ENCODE assay signal across 8 cellular contexts in the genomic region with DNA sequence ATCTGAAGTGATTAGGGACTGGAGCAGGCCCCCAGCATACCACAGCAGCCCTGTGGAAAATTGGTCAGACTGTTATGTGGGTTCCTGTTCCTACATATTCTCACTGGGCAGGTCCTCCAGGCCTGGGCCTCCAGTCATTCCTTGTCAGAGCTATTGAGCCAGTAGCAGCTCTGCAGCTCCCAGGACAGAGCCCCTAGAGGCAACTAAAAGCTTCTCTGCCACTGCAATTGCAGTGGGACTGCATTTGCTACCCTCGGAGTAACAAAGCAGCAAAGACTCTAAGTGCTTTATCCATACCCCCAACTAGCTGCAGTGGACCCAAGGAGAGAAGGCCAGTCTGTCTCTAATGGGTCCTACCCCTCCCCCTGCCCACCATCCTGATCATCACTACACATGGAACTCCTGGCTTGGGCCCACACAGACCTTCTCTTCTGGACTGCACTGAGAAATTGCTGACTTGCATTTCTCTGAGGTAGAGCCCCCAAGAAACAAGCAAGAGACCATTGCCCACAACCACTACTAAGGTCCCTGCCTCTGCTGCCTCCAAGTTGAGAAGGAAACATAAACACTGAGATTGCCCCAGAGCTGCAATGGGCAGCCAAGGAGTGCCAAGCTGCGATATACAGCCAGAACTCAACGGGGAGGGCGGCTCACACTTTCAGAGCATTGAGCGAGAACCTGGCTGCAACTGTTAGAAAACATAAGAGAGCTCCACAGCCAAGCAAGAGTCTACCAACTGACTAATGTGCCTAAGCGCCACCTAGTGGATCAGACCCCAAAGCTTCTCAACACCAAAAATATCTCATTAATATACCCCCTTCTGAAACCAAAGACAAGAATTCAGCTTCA.
DNase-seq lines count a peak whose midpoint lies in the region; ATAC-seq, FAIRE-seq and TF ChIP-seq lines count a peak whose summit lies in the region.

No MANE protein-coding gene starts in this region.

- H2AFZ ChIP-seq in HepG2 (ENCODE audit: low read length), result no peak overlapping the region

- DNase-seq in D721Med (ENCODE audit: insufficient read length, low spot score) (no peak), NCI-H2029 treated with DMSO at 0.1 percent for 48 hours (lab: John Stamatoyannopoulos, UW) (peak; percentile 33), HepG2 (ENCODE audit: low spot score) (peak; percentile 53), NCI-H187 treated with DMSO at 0.1 percent for 48 hours (lab: John Stamatoyannopoulos, UW) (no peak)
- peak; percentile 35 for DNase-seq in activated CD8-positive, alpha-beta T cell treated with anti-CD3 and anti-CD28 coated beads, Interleukin-2, amount 10 ng/mL, durations not matched to agents 7 days and 5 days
- DNase-seq in activated CD8-positive, alpha-beta memory T cell treated with anti-CD3 and anti-CD28 coated beads, Interleukin-2, amount 50 U/mL, for 48 hours, result no peak

- no peak overlapping the region for H3K9ac ChIP-seq in HepG2 (ENCODE audit: insufficient read depth, low read depth, low read length)

- no peak for TF ChIP-seq EP300 in HepG2 (IDR thresholded peaks at IDR 0.05; ENCODE audit: low read depth in 2 of 2, low read length in 2 of 2)
- TF ChIP-seq EP300 in HepG2 (CRISPR knock-in tag; IDR thresholded peaks at IDR 0.05; ENCODE audit: borderline replicate concordance), result no peak

- FAIRE-seq in D721Med (lab: Jason Lieb, UNC) (peak; percentile 16), HepG2 (lab: Jason Lieb, UNC) (no peak)

- no peaks in the 10 kb centered on the region for H3K9me3 Mint-ChIP-seq in activated CD8-positive, alpha-beta T cell treated with anti-CD3 and anti-CD28 coated beads, Interleukin-2, amount 10 ng/mL, durations not matched to agents 7 days and 5 days (ENCODE audit: insufficient read depth)

- BruUV-seq in HepG2 (replicated peaks; lab: Mats Ljungman, UMichigan), result no TSS peak

- H3K36me3 ChIP-seq in HepG2 (replicated peaks in 1 of 2; ENCODE audit: control insufficient read depth in 1 of 2, insufficient read depth in 2 of 2, low read length in 2 of 2), result no peaks in the 10 kb centered on the region

- 3% methylated on average over 6 of the region's 6 CpGs for WGBS in HepG2 (ENCODE audit: low lambda C conversion rate)

- H3K27me3 ChIP-seq in HepG2 (ENCODE audit: control insufficient read depth in 1 of 2, insufficient read depth in 2 of 2, low read length in 2 of 2), result no peaks in the 10 kb centered on the region

- H3K27ac ChIP-seq in HepG2 (ENCODE audit: extremely low read length, insufficient read depth, low read length), result no peak overlapping the region

- ATAC-seq in GM19023 (IDR thresholded peaks at IDR 0.05; ENCODE audit: unreplicated experiment), result peak; percentile 77
- peak; percentile 93 for ATAC-seq in HG03060 (IDR thresholded peaks at IDR 0.05; ENCODE audit: low read depth, unreplicated experiment)
- no peak for ATAC-seq in activated CD8-positive, alpha-beta T cell treated with anti-CD3 and anti-CD28 coated beads, Interleukin-2, amount 10 ng/mL, durations not matched to agents 7 days and 5 days
- ATAC-seq in HepG2, result peak; percentile 94

- no peaks in the 10 kb centered on the region for H3K79me2 ChIP-seq in HepG2 (ENCODE audit: insufficient read depth, low read length)

- no peaks in the 10 kb centered on the region for H3K4me1 Mint-ChIP-seq in activated CD8-positive, alpha-beta T cell treated with anti-CD3 and anti-CD28 coated beads, Interleukin-2, amount 10 ng/mL, durations not matched to agents 7 days and 5 days (ENCODE audit: low read depth)

- no peak overlapping the region for H3K4me3 Mint-ChIP-seq in activated CD8-positive, alpha-beta T cell treated with anti-CD3 and anti-CD28 coated beads, Interleukin-2, amount 10 ng/mL, durations not matched to agents 7 days and 5 days

- CTCF ChIA-PET in activated CD8-positive, alpha-beta T cell treated with anti-CD3 and anti-CD28 coated beads, Interleukin-2, amount 10 ng/mL, durations not matched to agents 7 days and 5 days (lab: Charles Lee), result interaction anchor here (0.6 to 1.3 kb wide), 4 partner anchors 14 to 612 kb away, joined by 3 to 5 read pairs (median 3); no protein-coding TSS in a partner anchor
- CTCF ChIA-PET in HepG2 (lab: Yijun Ruan, JAX; ENCODE audit: low intra/inter-chr PET ratio, low total read pairs), result interaction anchor here (0.8 to 2.1 kb wide), 2 partner anchors 618 to 732 kb away, joined by 3 to 5 read pairs; no protein-coding TSS in a partner anchor

- H3K36me3 Mint-ChIP-seq in activated CD8-positive, alpha-beta T cell treated with anti-CD3 and anti-CD28 coated beads, Interleukin-2, amount 10 ng/mL, durations not matched to agents 7 days and 5 days (ENCODE audit: low read depth), result no peaks in the 10 kb centered on the region

- in situ Hi-C loops in HepG2 (cut with HindIII; ENCODE audit: extremely low pct_ligation_motif_present, low pct_unique_long_range_greater_than_20kb), result loop anchor here (25.0 kb wide), 1 partner anchor 765 kb away; no protein-coding TSS in a partner anchor

- no peaks in the 10 kb centered on the region for H3K4me1 ChIP-seq in HepG2 (ENCODE audit: insufficient read depth, low read length)

- TF ChIP-seq CTCF in D721Med (IDR thresholded peaks at IDR 0.05; ENCODE audit: insufficient read depth, missing control alignments) (peak; percentile 73), HepG2 (CRISPR knock-in tag; IDR thresholded peaks at IDR 0.05) (peak; percentile 61)

- TF ChIP-seq POLR2A in HepG2 (IDR thresholded peaks at IDR 0.05; ENCODE audit: insufficient read depth in 1 of 2, low read depth in 2 of 2, low read length in 2 of 2), result no peak

- no peak overlapping the region for H3K27ac Mint-ChIP-seq in activated CD8-positive, alpha-beta T cell treated with anti-CD3 and anti-CD28 coated beads, Interleukin-2, amount 10 ng/mL, durations not matched to agents 7 days and 5 days

- H3K4me3 ChIP-seq in HepG2 (replicated peaks in 1 of 3; ENCODE audit: insufficient read depth in 1 of 3, low read depth in 2 of 3, low read length in 3 of 3), result no peak overlapping the region

- no peaks in the 10 kb centered on the region for H3K9me3 ChIP-seq in HepG2 (ENCODE audit: low read length)

- 0 out of 2 replicates have a peak, but pooled peaks have one; percentile 15 for TF ChIP-seq RAD21 in HepG2 (CRISPR knock-in tag; IDR thresholded peaks at IDR 0.05)

- no peak overlapping the region for H3K4me2 ChIP-seq in HepG2 (ENCODE audit: low read depth, low read length)

- intact Hi-C loops in HepG2 (cut with micrococcal nuclease; ENCODE audit: unreplicated experiment), result loop anchor here (1.0 kb wide), 2 partner anchors 618 to 762 kb away; no protein-coding TSS in a partner anchor

- H3K27me3 Mint-ChIP-seq in activated CD8-positive, alpha-beta T cell treated with anti-CD3 and anti-CD28 coated beads, Interleukin-2, amount 10 ng/mL, durations not matched to agents 7 days and 5 days (ENCODE audit: low read depth), result no peaks in the 10 kb centered on the region

- POLR2A ChIA-PET in activated CD8-positive, alpha-beta T cell treated with anti-CD3 and anti-CD28 coated beads, Interleukin-2, amount 10 ng/mL, durations not matched to agents 7 days and 5 days (lab: Charles Lee), result no interaction called here
- POLR2A ChIA-PET in HepG2 (lab: Yijun Ruan, JAX), result no interaction called here

- no peaks in the 10 kb centered on the region for H4K20me1 ChIP-seq in HepG2 (ENCODE audit: insufficient read depth, low read length)

TF ChIP-seq in HepG2, 621 proteins besides CTCF, POLR2A, EP300 and RAD21:
- TF ChIP-seq MAFK (conservative IDR thresholded peaks at IDR 0.05 in 1 of 2, IDR thresholded peaks at IDR 0.05 in 1 of 2; ENCODE audit: low read length in 2 of 2) (peak; percentile 93 to 95), MAFF (IDR thresholded peaks at IDR 0.05; ENCODE audit: low read depth, low read length) (peak; percentile 94), STAG1 (CRISPR knock-in tag; IDR thresholded peaks at IDR 0.05) (peak; percentile 58), SMC3 (IDR thresholded peaks at IDR 0.05; ENCODE audit: low read length) (peak; percentile 70), ZNF124 (CRISPR knock-in tag; IDR thresholded peaks at IDR 0.05) (no peak)

Comparison
In these comparisons a context has a peak if more than half of its experiments do, and no peak if none do; other contexts are left out.
1. DNase-seq: peak in NCI-H2029 treated with DMSO at 0.1 percent for 48 hours (single experiment), activated CD8-positive, alpha-beta T cell treated with anti-CD3 and anti-CD28 coated beads, Interleukin-2, amount 10 ng/mL, durations not matched to agents 7 days and 5 days (single experiment) and HepG2 (single experiment); none in D721Med (single experiment), NCI-H187 treated with DMSO at 0.1 percent for 48 hours (single experiment) and activated CD8-positive, alpha-beta memory T cell treated with anti-CD3 and anti-CD28 coated beads, Interleukin-2, amount 50 U/mL, for 48 hours (single experiment).